In the genomic region with DNA sequence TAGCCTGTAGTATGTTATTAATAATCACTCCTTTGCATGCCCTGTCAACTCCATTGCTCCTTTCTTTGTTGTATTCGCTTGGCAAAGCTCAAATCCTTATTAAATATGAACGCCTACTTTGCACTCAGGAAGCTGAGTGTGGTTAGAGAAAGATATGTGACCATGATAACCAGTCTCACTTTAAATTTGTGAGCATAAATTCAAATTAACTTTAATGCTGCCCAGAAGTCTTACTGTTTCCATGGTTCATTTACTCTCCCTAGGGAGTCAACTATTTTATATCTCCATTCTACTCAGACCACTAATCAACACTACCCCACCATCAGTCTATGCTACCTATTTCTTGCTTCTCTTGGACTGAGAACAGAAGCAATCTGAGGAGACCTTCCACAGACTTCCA, we compare ENCODE assay signal across 25 cellular contexts. TPM values are rescaled to one million over a fixed set of nuclear protein-coding genes. Genes with fewer than 3 reads are reported as not detected.
"Had no signal": no experiment of that assay in that cellular context is flagged by ENCODE, and none has a peak within 500 bp of the region (broad histone marks: within the 10 kb centered on the region; RNA-seq: fewer than 3 reads in every experiment).

No MANE protein-coding gene starts in this region.

- H3K9ac ChIP-seq: parathyroid adenoma had no signal

- H3K27me3 Mint-ChIP-seq: stimulated activated naive CD8-positive, alpha-beta T cell treated with anti-CD3 and anti-CD28 coated beads, Interleukin-15, amount 100 ng/mL, for 72 hours had no signal

- H3K9me3 ChIP-seq: esophagus squamous epithelium, gastroesophageal sphincter, left lung, lower lobe of right lung, prostate gland, right lobe of liver, testis, upper lobe of right lung, vagina had no signal

- H3K4me1 ChIP-seq: esophagus squamous epithelium, gastroesophageal sphincter, left lung, lower lobe of right lung, parathyroid adenoma, prostate gland, right lobe of liver, testis, tibial nerve, upper lobe of right lung, vagina had no signal

- H3K4me3 Mint-ChIP-seq: memory B cell; mesothelial cell of epicardium; nephron progenitor cell; stimulated activated naive B cell treated with anti-CD40 and anti-IgM and Interleukin-4, amounts not matched to agents 10 μg/mL and 1 μg/mL and 100 μg/mL, for 72 hours; stimulated activated naive CD8-positive, alpha-beta T cell treated with anti-CD3 and anti-CD28 coated beads, Interleukin-15, amount 100 ng/mL, for 72 hours had no signal

- H3K36me3 ChIP-seq: esophagus squamous epithelium, gastroesophageal sphincter, left lung, lower lobe of right lung, prostate gland, right lobe of liver, tibial nerve, upper lobe of right lung, vagina had no signal

- H3K27ac Mint-ChIP-seq: memory B cell; mesothelial cell of epicardium; nephron progenitor cell; stimulated activated naive B cell treated with anti-CD40 and anti-IgM and Interleukin-4, amounts not matched to agents 10 μg/mL and 1 μg/mL and 100 μg/mL, for 72 hours had no signal

- H3K4me3 ChIP-seq: esophagus squamous epithelium, gastroesophageal sphincter, left lung, lower lobe of right lung, prostate gland, right lobe of liver, testis, tibial nerve, upper lobe of right lung, vagina had no signal

- ATAC-seq: gastroesophageal sphincter; left lung; lower lobe of right lung; right lobe of liver; stimulated activated naive B cell treated with anti-CD40 and anti-IgM and Interleukin-4, amounts not matched to agents 10 μg/mL and 1 μg/mL and 100 μg/mL, for 72 hours; stimulated activated naive CD8-positive, alpha-beta T cell treated with anti-CD3 and anti-CD28 coated beads, Interleukin-15, amount 100 ng/mL, for 72 hours; upper lobe of right lung had no signal

- H3K27ac ChIP-seq: epithelial cell of prostate, esophagus squamous epithelium, gastroesophageal sphincter, left lung, lower lobe of right lung, parathyroid adenoma, prostate gland, right lobe of liver, testis, tibial nerve, upper lobe of right lung, vagina had no signal

- H3K79me2 ChIP-seq: parathyroid adenoma had no signal

- H3K36me3 Mint-ChIP-seq: memory B cell; stimulated activated naive B cell treated with anti-CD40 and anti-IgM and Interleukin-4, amounts not matched to agents 10 μg/mL and 1 μg/mL and 100 μg/mL, for 72 hours had no signal

- H3K4me1 Mint-ChIP-seq: memory B cell; mesothelial cell of epicardium; nephron progenitor cell; stimulated activated naive B cell treated with anti-CD40 and anti-IgM and Interleukin-4, amounts not matched to agents 10 μg/mL and 1 μg/mL and 100 μg/mL, for 72 hours had no signal

- H2AFZ ChIP-seq: parathyroid adenoma had no signal

- H3K9me3 Mint-ChIP-seq: stimulated activated naive CD8-positive, alpha-beta T cell treated with anti-CD3 and anti-CD28 coated beads, Interleukin-15, amount 100 ng/mL, for 72 hours had no signal

- DNase-seq: effector memory CD4-positive, alpha-beta T cell; esophagus squamous epithelium; foreskin fibroblast; glutamatergic neuron; left lung; lower lobe of right lung; nephron progenitor cell; right lobe of liver; stimulated activated CD4-positive, alpha-beta T cell treated with anti-CD3 and anti-CD28 coated beads, Interleukin-2, amount 100 ng/mL, for 24 hours; stimulated activated CD4-positive, alpha-beta T cell treated with anti-CD3 and anti-CD28 coated beads, Interleukin-4, amount 100 ng/mL, for 4 hours; stimulated activated naive B cell treated with anti-CD40 and anti-IgM and Interleukin-4, amounts not matched to agents 10 μg/mL and 1 μg/mL and 100 μg/mL, for 72 hours; stimulated activated naive CD8-positive, alpha-beta T cell treated with anti-CD3 and anti-CD28 coated beads, Interleukin-15, amount 100 ng/mL, for 72 hours; testis; upper lobe of right lung had no signal

- H3K27me3 ChIP-seq: gastroesophageal sphincter, left lung, right lobe of liver, testis, tibial nerve, upper lobe of right lung, vagina had no signal

RNA-seq across cellular contexts. Expression of a gene that starts 12.1 kb away (rescaled TPM):
- total RNA-seq: right lobe of liver, vagina had no signal

RNA-seq across cellular contexts. Expression of a gene that starts 57.6 kb away (rescaled TPM):
- total RNA-seq: esophagus squamous epithelium, gastroesophageal sphincter, left lung, lower lobe of right lung, mesothelial cell of epicardium, omental fat pad, prostate gland, right lobe of liver, skeletal muscle tissue, subcutaneous adipose tissue, testis, tibial nerve, upper lobe of right lung, vagina had no signal
